1 cellular context compared by ENCODE assay signal in genomic region chr17:29180051-29180787, GRCh38.
TF ChIP-seq lines count a peak whose summit lies in the region.

Gene MYO18A, minus strand, starts transcription at chr17:29180398. Its CDS starts 13,458 bp downstream, at chr17:29166940.

TF ChIP-seq in Ishikawa, 13 proteins besides CTCF, POLR2A, EP300 and RAD21 (continued from another document):
- no peak for TF ChIP-seq USF1 (IDR thresholded peaks at IDR 0.05)
- no peak for TF ChIP-seq TCF12 (IDR thresholded peaks at IDR 0.05; ENCODE audit: low read depth)
- no peak for TF ChIP-seq CREB1 (IDR thresholded peaks at IDR 0.05; ENCODE audit: low read depth)
- TF ChIP-seq EGR1 (IDR thresholded peaks at IDR 0.05), result no peak
- TF ChIP-seq TAF1 (IDR thresholded peaks at IDR 0.05; ENCODE audit: low read depth), result peak; percentile 44; the same call in 1 of the 2 replicates
